In the genomic region with DNA sequence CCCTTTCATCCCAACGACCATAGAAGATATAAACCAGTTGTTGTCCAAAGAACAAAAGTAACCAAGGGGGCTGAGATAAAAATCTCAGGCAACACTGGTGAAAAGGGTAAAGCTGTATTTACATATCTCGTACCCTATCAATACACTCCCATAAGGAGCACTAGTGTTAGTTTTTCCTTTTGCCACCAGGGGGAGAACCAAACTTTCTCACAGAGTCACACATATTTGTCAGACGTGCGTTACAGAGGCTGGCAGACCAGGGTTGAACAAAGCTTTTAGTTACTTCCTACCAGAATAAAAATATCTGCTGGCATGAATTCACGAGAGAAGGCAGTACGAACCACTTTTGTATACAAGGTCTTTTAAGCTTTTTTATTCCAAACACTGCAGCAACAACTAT, we compare ENCODE assay signal across 8 cellular contexts.
DNase-seq lines count a peak whose midpoint lies in the region; ATAC-seq and TF ChIP-seq lines count a peak whose summit lies in the region.

No MANE protein-coding gene starts in this region.

- POLR2A ChIA-PET in PC-3 (lab: Charles Lee; ENCODE audit: unreplicated experiment), result no interaction called here

- H3K79me2 ChIP-seq in DOHH2 (ENCODE audit: control insufficient read depth, low read length), result no peaks in the 10 kb centered on the region
- H3K79me2 ChIP-seq in PC-3 (ENCODE audit: low read length), result no peaks in the 10 kb centered on the region

- H3K9me3 ChIP-seq in DOHH2 (ENCODE audit: control insufficient read depth, insufficient read depth, low read length) (no peaks in the 10 kb centered on the region), PC-3 (ENCODE audit: low read length) (no peaks in the 10 kb centered on the region)

- BruUV-seq in PC-3 (replicated peaks; lab: Mats Ljungman, UMichigan), result no TSS peak

- H3K4me2 ChIP-seq in DOHH2 (ENCODE audit: low read length), result no peak overlapping the region
- H3K4me2 ChIP-seq in PC-3 (ENCODE audit: low read length), result no peak overlapping the region

- no peak overlapping the region for H3K9ac ChIP-seq in PC-3 (ENCODE audit: low read length)

- H3K36me3 ChIP-seq in DOHH2 (ENCODE audit: control insufficient read depth, low read length) (no peaks in the 10 kb centered on the region), PC-3 (ENCODE audit: low read depth, low read length) (no peaks in the 10 kb centered on the region)

- H3F3A ChIP-seq in DOHH2 (ENCODE audit: control insufficient read depth, insufficient read depth), result no peaks in the 10 kb centered on the region
- H3F3A ChIP-seq in PC-3 (ENCODE audit: low read length, unreplicated experiment), result no peaks in the 10 kb centered on the region

- H3K27me3 ChIP-seq in DOHH2 (ENCODE audit: control insufficient read depth, low read length), result no peaks in the 10 kb centered on the region
- no peaks in the 10 kb centered on the region for H3K27me3 ChIP-seq in PC-3 (ENCODE audit: low read length)

- no peak overlapping the region for H3K4me3 ChIP-seq in DOHH2 (ENCODE audit: low read length)
- H3K4me3 ChIP-seq in PC-3 (ENCODE audit: low read length), result no peak overlapping the region
- no peak overlapping the region for H3K4me3 ChIP-seq in epithelial cell of proximal tubule (ENCODE audit: low read depth, low read length)

- peak overlapping the region; percentile 54; the same call in 1 of the 2 replicates for H2AFZ ChIP-seq in PC-3 (ENCODE audit: low read length)

- H3K27ac ChIP-seq in DOHH2 (ENCODE audit: low read depth, low read length) (no peak overlapping the region), PC-3 (ENCODE audit: low read length) (no peak overlapping the region)

- ATAC-seq in GM19328 (IDR thresholded peaks at IDR 0.05; ENCODE audit: unreplicated experiment) (peak; percentile 81), HG03439 (IDR thresholded peaks at IDR 0.05; ENCODE audit: unreplicated experiment) (peak; percentile 71), PC-3 (peak; percentile 77)

- CTCF ChIA-PET in PC-3 (lab: Charles Lee), result interaction anchor here (1.2 kb wide), 1 partner anchor 45 kb away, joined by 5 read pairs; no protein-coding TSS in a partner anchor

- DNase-seq in PC-3 (peak; percentile 77), epithelial cell of proximal tubule (ENCODE audit: low read depth) (no peak), myocyte (ENCODE audit: low read depth) (peak; percentile 76), posterior vena cava (ENCODE audit: low spot score) (no peak)
- no peak for DNase-seq in stimulated activated CD8-positive, alpha-beta memory T cell treated with anti-CD3 and anti-CD28 coated beads, Interleukin-4, amount 100 ng/mL, for 48 hours

- H4K20me1 ChIP-seq in DOHH2 (ENCODE audit: control insufficient read depth, insufficient read depth, low read depth, low read length) (no peaks in the 10 kb centered on the region), PC-3 (ENCODE audit: low read length) (no peaks in the 10 kb centered on the region)

- intact Hi-C loops in PC-3 (cut with micrococcal nuclease), result loop anchor here (2.0 to 5.0 kb wide), 2 partner anchors 81 to 237 kb away; no protein-coding TSS in a partner anchor
- intact Hi-C loops in posterior vena cava (cut with DNase I), result no loop called here

- H3K9me2 ChIP-seq in DOHH2 (replicated peaks; ENCODE audit: control insufficient read depth, low read length) (no peaks in the 10 kb centered on the region), PC-3 (replicated peaks; ENCODE audit: low read length) (no peaks in the 10 kb centered on the region)

- TF ChIP-seq CTCF in DOHH2 (IDR thresholded peaks at IDR 0.05; ENCODE audit: low read depth, low read length, poor library complexity, severe bottlenecking) (peak; percentile 60), PC-3 (conservative IDR thresholded peaks at IDR 0.05; ENCODE audit: low read depth, low read length) (peak; percentile 71), epithelial cell of proximal tubule (conservative IDR thresholded peaks at IDR 0.05; ENCODE audit: low read depth, low read length) (peak; percentile 60)

- no peaks in the 10 kb centered on the region for H3K4me1 ChIP-seq in DOHH2 (ENCODE audit: control insufficient read depth, low read length)
- peaks cover 39% of the 10 kb centered on the region for H3K4me1 ChIP-seq in PC-3 (ENCODE audit: insufficient read depth, low read length)

Comparison
In these comparisons a context has a peak if more than half of its experiments do, and no peak if none do; other contexts are left out.
1. DNase-seq: peak in PC-3 (single experiment) and myocyte (single experiment); none in epithelial cell of proximal tubule (single experiment), posterior vena cava (single experiment) and stimulated activated CD8-positive, alpha-beta memory T cell treated with anti-CD3 and anti-CD28 coated beads, Interleukin-4, amount 100 ng/mL, for 48 hours (single experiment).
2. Peak in every context shown above with its lines, with median percentiles within 50 percentile points of each other: CTCF ChIP-seq and ATAC-seq.